Comparison of ENCODE assay signal across 8 cellular contexts in genomic region chr1:87449348-87449963, GRCh38.
DNase-seq lines count a peak whose midpoint lies in the region; ATAC-seq and TF ChIP-seq lines count a peak whose summit lies in the region.

No MANE protein-coding gene starts in this region.

- no peak overlapping the region for H3K4ac ChIP-seq in H9 (ENCODE audit: low read depth, low read length)

- H3K9me3 ChIP-seq in H9 (ENCODE audit: control insufficient read depth, low read depth, low read length) = no peaks in the 10 kb centered on the region

- no peaks in the 10 kb centered on the region for H3K79me1 ChIP-seq in H9 (ENCODE audit: insufficient read depth, low read depth, low read length, poor library complexity, severe bottlenecking)

- H2BK120ac ChIP-seq in H9 (ENCODE audit: low read depth, low read length, poor library complexity, severe bottlenecking) = no peak overlapping the region

- no peak overlapping the region for H3T11ph ChIP-seq in H9 (ENCODE audit: low read length)

- no peak overlapping the region for H3K4me2 ChIP-seq in H9 (ENCODE audit: insufficient read depth, insufficient read length, low read length)

- no peak overlapping the region for H2AFZ ChIP-seq in H9 (ENCODE audit: low read length)

- H3K9me3 Mint-ChIP-seq in H9 = peaks cover 11 to 16% of the 10 kb centered on the region in 2 experiments

- no peak overlapping the region for H3K56ac ChIP-seq in H9 (ENCODE audit: insufficient read length, low read depth, low read length)

- no peak overlapping the region for H3K23ac ChIP-seq in H9 (ENCODE audit: insufficient read length, low read depth, low read length)

- ATAC-seq in HG02870 (IDR thresholded peaks at IDR 0.05; ENCODE audit: unreplicated experiment) (peak; percentile 85), esophagus mucosa (peak; percentile 61)

- no peaks in the 10 kb centered on the region for H3K23me2 ChIP-seq in H9 (ENCODE audit: insufficient read length, low read depth, low read length, poor library complexity, severe bottlenecking)

- TF ChIP-seq CTCF in H9 (conservative IDR thresholded peaks at IDR 0.05) = no peak

- DNase-seq in activated CD8-positive, alpha-beta memory T cell treated with anti-CD3 and anti-CD28 coated beads for 24 hours = peak; percentile 58
- DNase-seq in activated CD8-positive, alpha-beta memory T cell treated with anti-CD3 and anti-CD28 coated beads, Interleukin-2, amount 50 U/mL, for 4 hours = no peak
- DNase-seq in NCI-H510A (lab: John Stamatoyannopoulos, UW) (peak; percentile 48), H9 (no peak), C1 segment of cervical spinal cord (lab: John Stamatoyannopoulos, UW) (no peak)
- DNase-seq in stimulated activated CD4-positive, alpha-beta T cell treated with anti-CD3 and anti-CD28 coated beads, Interleukin-4, amount 100 ng/mL, for 4 hours = peak; percentile 2 to 4

- no peak overlapping the region for H4K5ac ChIP-seq in H9 (ENCODE audit: insufficient read length, low read depth, low read length)

- peaks cover 14 to 16% (median 15%) of the 10 kb centered on the region in 3 experiments for H3K36me3 Mint-ChIP-seq in H9 (ENCODE audit: insufficient read depth in 1 of 3, low read depth in 3 of 3)

- H2BK12ac ChIP-seq in H9 (ENCODE audit: insufficient read length, low read depth, low read length) = no peak overlapping the region

- H2BK5ac ChIP-seq in H9 (ENCODE audit: insufficient read length, low read length) = no peak overlapping the region

- WGBS in H9 (ENCODE audit: extremely low coverage, insufficient read length, low lambda C conversion rate) = no CpG with 5 or more reads among the region's 7 CpGs

- no peak overlapping the region for H3K4me3 Mint-ChIP-seq in H9

- no peaks in the 10 kb centered on the region for H4K20me1 ChIP-seq in H9 (ENCODE audit: control insufficient read depth, insufficient read depth, insufficient read length)

- no peak overlapping the region for H3K18ac ChIP-seq in H9 (ENCODE audit: insufficient read length, low read depth, low read length)

- H4K91ac ChIP-seq in H9 (ENCODE audit: insufficient read length, low read depth, low read length) = no peak overlapping the region

- H2BK15ac ChIP-seq in H9 (ENCODE audit: low read depth, low read length) = no peak overlapping the region

- peaks cover 2% of the 10 kb centered on the region; the same call in 1 of the 2 replicates for H3K4me1 ChIP-seq in H9 (ENCODE audit: insufficient read depth, low read length)

- H2AK5ac ChIP-seq in H9 (ENCODE audit: insufficient read length, low read length) = no peak overlapping the region

- H3K79me2 ChIP-seq in H9 (ENCODE audit: insufficient read depth, low read length) = no peaks in the 10 kb centered on the region

- H3K27ac ChIP-seq in H9 (ENCODE audit: insufficient read length, low read depth, low read length) = no peak overlapping the region

- H3K27me3 ChIP-seq in H9 (ENCODE audit: insufficient read depth, low read length) = no peaks in the 10 kb centered on the region

- H3K14ac ChIP-seq in H9 (ENCODE audit: insufficient read depth, low read length) = no peak overlapping the region

- no peaks in the 10 kb centered on the region for H3K27me3 Mint-ChIP-seq in H9 (ENCODE audit: low read depth)

- no peak overlapping the region for H2BK20ac ChIP-seq in H9 (ENCODE audit: low read depth, low read length, poor library complexity, severe bottlenecking)

- H3K27ac Mint-ChIP-seq in H9 = 0 out of 7 replicates have a peak overlapping the region, but pooled peaks of 1 of the 3 experiments have one; percentile 53

- no peak overlapping the region for H3K9ac ChIP-seq in H9 (ENCODE audit: extremely low read depth, insufficient read length, low read length)

- peaks cover 23 to 25% of the 10 kb centered on the region in 2 experiments for H3K4me1 Mint-ChIP-seq in H9

- no peak overlapping the region for H4K8ac ChIP-seq in H9 (replicated peaks; ENCODE audit: insufficient read length, low read depth, low read length)

Comparison
In these comparisons a context has a peak if more than half of its experiments do, and no peak if none do; other contexts are left out.
1. DNase-seq: peak in activated CD8-positive, alpha-beta memory T cell treated with anti-CD3 and anti-CD28 coated beads for 24 hours (single experiment), NCI-H510A (single experiment) and stimulated activated CD4-positive, alpha-beta T cell treated with anti-CD3 and anti-CD28 coated beads, Interleukin-4, amount 100 ng/mL, for 4 hours (2 of 2); none in activated CD8-positive, alpha-beta memory T cell treated with anti-CD3 and anti-CD28 coated beads, Interleukin-2, amount 50 U/mL, for 4 hours (single experiment), H9 (single experiment) and C1 segment of cervical spinal cord (0 of 14).